ENCODE assay signal across 23 cellular contexts in the genomic region with DNA sequence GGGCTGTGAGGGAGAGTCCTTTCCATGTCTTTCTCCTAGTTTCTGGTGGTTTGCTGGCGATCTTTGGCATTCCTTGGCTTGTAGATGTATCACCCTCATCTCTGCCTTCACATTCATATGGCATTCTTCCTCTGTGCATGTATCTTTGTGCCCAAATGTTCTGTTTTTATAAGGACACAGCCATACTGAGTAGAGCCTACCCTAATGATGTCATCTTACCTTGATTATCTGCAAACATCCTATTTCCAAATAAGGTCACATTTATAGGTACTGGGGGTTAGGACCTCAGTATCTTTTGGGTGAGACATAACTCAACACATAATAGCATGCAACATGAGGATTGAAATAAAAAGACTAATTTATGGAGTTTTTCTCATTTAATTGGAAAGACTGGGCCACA. TPM values are rescaled to one million over a fixed set of nuclear protein-coding genes. Genes with fewer than 3 reads are reported as not detected.
DNase-seq lines count a peak whose midpoint lies in the region; ATAC-seq, FAIRE-seq and TF ChIP-seq lines count a peak whose summit lies in the region.
"Had no signal": no experiment of that assay in that cellular context is flagged by ENCODE, and none has a peak within 500 bp of the region (broad histone marks: within the 10 kb centered on the region; RNA-seq: fewer than 3 reads in every experiment).

No MANE protein-coding gene starts in this region.

- WGBS in K562 (ENCODE audit: insufficient coverage, low coverage, missing lambda C conversion rate), result 23% methylated on average over 1 of the region's 1 CpG

- H3K27ac Mint-ChIP-seq in Calu3 (ENCODE audit: unreplicated experiment), result peak overlapping the region; percentile 93
- H3K27ac Mint-ChIP-seq: CD14-positive monocyte; CD4-positive, CD25-positive, alpha-beta regulatory T cell; CD8-positive, alpha-beta memory T cell had no signal

- no peaks in the 10 kb centered on the region for H3K36me3 ChIP-seq in HEK293 (ENCODE audit: control insufficient read depth in 2 of 2, insufficient read depth in 1 of 2, low read length in 2 of 2)
- H3K36me3 ChIP-seq in K562 (ENCODE audit: control insufficient read depth, insufficient read depth, low read length), result no peaks in the 10 kb centered on the region; the same call in 2 of the 3 replicates
- no peaks in the 10 kb centered on the region for H3K36me3 ChIP-seq in mucosa of descending colon (ENCODE audit: low read depth)
- H3K36me3 ChIP-seq: BE2C, BLaER1 had no signal

- no peaks in the 10 kb centered on the region for H3K27me3 Mint-ChIP-seq in Calu3 (ENCODE audit: unreplicated experiment)

- no peaks in the 10 kb centered on the region for H3K27me3 ChIP-seq in K562 (ENCODE audit: control insufficient read depth in 2 of 2, insufficient read depth in 2 of 2, low read length in 2 of 2)
- H3K27me3 ChIP-seq: BE2C, BLaER1 had no signal

- H2AFZ ChIP-seq in K562 (ENCODE audit: low read depth, low read length), result no peak overlapping the region

- 0 out of 2 replicates have a peak, but pooled peaks cover 4% of the 10 kb centered on the region for H4K20me1 ChIP-seq in K562 (replicated peaks; ENCODE audit: control insufficient read depth, insufficient read depth, low read length)
- H4K20me1 ChIP-seq: BLaER1 had no signal

- H3K4me1 ChIP-seq in HEK293 (ENCODE audit: control insufficient read depth, insufficient read depth, low read length) (peaks cover 22% of the 10 kb centered on the region), K562 (replicated peaks in 1 of 2; ENCODE audit: control insufficient read depth in 2 of 2, insufficient read depth in 2 of 2, low read length in 2 of 2) (peaks cover 4 to 17% of the 10 kb centered on the region in 2 experiments; a peak in 3 of 5 replicates), mucosa of descending colon (ENCODE audit: low read depth) (peaks cover 5% of the 10 kb centered on the region)

- no peak overlapping the region for H3K4me3 ChIP-seq in HEK293 (ENCODE audit: low read depth, low read length)
- no peak overlapping the region for H3K4me3 ChIP-seq in K562
- H3K4me3 ChIP-seq in mucosa of descending colon, result no peak overlapping the region
- H3K4me3 ChIP-seq: BLaER1 had no signal

- no peaks in the 10 kb centered on the region for H3K9me1 ChIP-seq in K562 (ENCODE audit: control insufficient read depth, insufficient read depth, low read length)

- no peaks in the 10 kb centered on the region for H3K9me3 Mint-ChIP-seq in Calu3 (ENCODE audit: low read depth, unreplicated experiment)
- H3K9me3 Mint-ChIP-seq: CD14-positive monocyte; CD8-positive, alpha-beta memory T cell had no signal

- peaks cover 12% of the 10 kb centered on the region for H3K36me3 Mint-ChIP-seq in Calu3 (ENCODE audit: insufficient read depth, unreplicated experiment)
- H3K36me3 Mint-ChIP-seq: CD14-positive monocyte; CD4-positive, alpha-beta memory T cell; CD4-positive, CD25-positive, alpha-beta regulatory T cell; CD8-positive, alpha-beta memory T cell had no signal

- CTCF ChIA-PET in Calu3 (lab: Charles Lee) (no interaction called here), HEK293 (lab: Yijun Ruan, JAX) (interaction anchor here (0.6 to 0.7 kb wide), 2 partner anchors 9 to 232 kb away, joined by 4 to 6 read pairs; no protein-coding TSS in a partner anchor), K562 (lab: Yijun Ruan, JAX; ENCODE audit: low intra/inter-chr PET ratio) (no interaction called here)

- peaks cover 57% of the 10 kb centered on the region for H3K4me1 Mint-ChIP-seq in Calu3 (ENCODE audit: low read depth, unreplicated experiment)

- H3K27ac ChIP-seq in HEK293 (ENCODE audit: extremely low read depth, low read depth, low read length) (no peak overlapping the region), K562 (ENCODE audit: extremely low read depth, low read depth, low read length) (no peak overlapping the region)
- H3K27ac ChIP-seq: BLaER1 had no signal

- POLR2A ChIA-PET in HEK293 (lab: Yijun Ruan, JAX), result no interaction called here
- POLR2A ChIA-PET in K562 (lab: Yijun Ruan, JAX), result interaction anchor here (0.6 to 0.7 kb wide), 3 partner anchors 15 to 207 kb away, joined by 3 to 4 read pairs (median 3); no protein-coding TSS in a partner anchor

- H3K9me3 ChIP-seq in HEK293 (ENCODE audit: control insufficient read depth, insufficient read depth, low read depth, low read length) (no peaks in the 10 kb centered on the region), K562 (replicated peaks; ENCODE audit: control insufficient read depth, insufficient read depth, low read depth, low read length) (no peaks in the 10 kb centered on the region), mucosa of descending colon (no peaks in the 10 kb centered on the region)
- H3K9me3 ChIP-seq: BE2C, BLaER1 had no signal

- no peak for TF ChIP-seq EP300 in K562 (IDR thresholded peaks at IDR 0.05; ENCODE audit: low read length)

- H3K4me3 Mint-ChIP-seq in Calu3 (ENCODE audit: low read depth, unreplicated experiment), result no peak overlapping the region
- H3K4me3 Mint-ChIP-seq: CD14-positive monocyte; CD4-positive, alpha-beta memory T cell; CD4-positive, CD25-positive, alpha-beta regulatory T cell; CD8-positive, alpha-beta memory T cell had no signal

- TF ChIP-seq POLR2A in K562 (conservative IDR thresholded peaks at IDR 0.05), result no peak

- intact Hi-C loops in Calu3 (cut with micrococcal nuclease; ENCODE audit: unreplicated experiment), result no loop called here
- intact Hi-C loops in K562 (cut with micrococcal nuclease), result no loop called here
- intact Hi-C loops in mucosa of descending colon (cut with DNase I, micrococcal nuclease), result no loop called here

- no peak overlapping the region for H3K9ac ChIP-seq in K562 (ENCODE audit: insufficient read depth in 1 of 2, low read depth in 2 of 2, low read length in 2 of 2)
- H3K9ac ChIP-seq: BLaER1 had no signal

- no peak overlapping the region for H3K4me2 ChIP-seq in K562 (ENCODE audit: insufficient read depth, low read length)
- H3K4me2 ChIP-seq: BLaER1 had no signal

- in situ Hi-C loops in K562 (cut with MboI), result no loop called here

- TF ChIP-seq CTCF in Calu3 (IDR thresholded peaks at IDR 0.05; ENCODE audit: unreplicated experiment), result no peak
- no peak for TF ChIP-seq CTCF in HEK293 (tag by site-specific recombination; IDR thresholded peaks at IDR 0.05)
- no peak for TF ChIP-seq CTCF in K562 (IDR thresholded peaks at IDR 0.05 in 2 of 3, conservative IDR thresholded peaks at IDR 0.05 in 1 of 3; ENCODE audit: insufficient read depth in 2 of 3, low read depth in 1 of 3, low read length in 3 of 3)
- TF ChIP-seq CTCF in mucosa of descending colon (IDR thresholded peaks at IDR 0.05), result no peak

- peaks cover 33% of the 10 kb centered on the region for H3K79me2 ChIP-seq in K562 (ENCODE audit: control insufficient read depth, insufficient read depth, low read length)

- no peak for DNase-seq in Calu3
- no peak for DNase-seq in K562 (ENCODE audit: extremely low read depth in 1 of 4, low spot score in 3 of 4)
- DNase-seq in mucosa of descending colon, result no peak
- no peak for DNase-seq in amygdala (lab: John Stamatoyannopoulos, UW)
- DNase-seq: 8988T; ACHN; BE2C; C1 segment of cervical spinal cord; CD4-positive, alpha-beta memory T cell; CD4-positive, CD25-positive, alpha-beta regulatory T cell; CD8-positive, alpha-beta memory T cell; COR-L47; DMS79 treated with DMSO at 0.1 percent for 48 hours; GF-D8 had no signal

- BruUV-seq in Calu3 (replicated peaks; lab: Mats Ljungman, UMichigan), result no TSS peak
- no TSS peak for BruUV-seq in K562 (replicated peaks; lab: Mats Ljungman, UMichigan)

- TF ChIP-seq RAD21 in K562 (CRISPR knock-in tag; conservative IDR thresholded peaks at IDR 0.05 in 1 of 2, IDR thresholded peaks at IDR 0.05 in 1 of 2), result no peak

- FAIRE-seq in K562 (lab: Jason Lieb, UNC), result peak; percentile 23
- FAIRE-seq: A204.1, D721Med, G401.6, GM12891 had no signal

- ATAC-seq in K562 (no peak), mucosa of descending colon (peak; percentile 39), GM19467 (IDR thresholded peaks at IDR 0.05; ENCODE audit: unreplicated experiment) (no peak), GM18868 (IDR thresholded peaks at IDR 0.05; ENCODE audit: unreplicated experiment) (no peak)

TF ChIP-seq in HEK293, 187 proteins besides CTCF, POLR2A, EP300 and RAD21 (continues in another document):
- TF ChIP-seq ZNF571 (tag by site-specific recombination; IDR thresholded peaks at IDR 0.05) (no peak), ZNF473 (tag by site-specific recombination; IDR thresholded peaks at IDR 0.05) (no peak), IKZF3 (tag by site-specific recombination; IDR thresholded peaks at IDR 0.05) (no peak), ZNF660 (tag by site-specific recombination; IDR thresholded peaks at IDR 0.05) (no peak), ZNF19 (tag by site-specific recombination; IDR thresholded peaks at IDR 0.05; ENCODE audit: low read depth) (no peak), OSR2 (tag by site-specific recombination; IDR thresholded peaks at IDR 0.05) (no peak)

TF ChIP-seq in K562, 482 proteins besides CTCF, POLR2A, EP300 and RAD21 (continues in another document):
- peak; percentile 22; the same call in 1 of the 2 replicates for TF ChIP-seq ATF7 (IDR thresholded peaks at IDR 0.05)
- no peak for TF ChIP-seq ZNF143 (CRISPR knock-in tag; IDR thresholded peaks at IDR 0.05)
- TF ChIP-seq ZBTB7A (IDR thresholded peaks at IDR 0.05; ENCODE audit: borderline replicate concordance, control insufficient read depth, low read depth, low read length), result no peak

RNA-seq across cellular contexts. Expression of a gene that starts 5.5 kb away (rescaled TPM):
- total RNA-seq in Calu3 (2022), result 44.3 and 46.1 TPM in 2 replicates
- total RNA-seq in K562 (2011; cell fraction: chromatin; rRNA removed; ENCODE audit: low replicate concordance), result 1.8 and 7.8 TPM in 2 replicates
- total RNA-seq in K562 (2011; cell fraction: nucleolus; rRNA removed), result 1.3 and 2.1 TPM in 2 replicates
- 5.4 and 8.2 TPM in 2 replicates for total RNA-seq in K562 (2011; cell fraction: nucleoplasm; rRNA removed)
- total RNA-seq in K562 (2014; rRNA removed), result 7.3 and 8.0 TPM in 2 replicates
- 12.1 and 13.6 TPM in 2 replicates for total RNA-seq in K562 (2014; rRNA removed; fragmentation: Illumina TruSeq; extraction: Trizol)
- 9.1 and 10.2 TPM in 2 replicates for total RNA-seq in K562 (2015; rRNA removed; fragmentation: Illumina TruSeq; extraction: Trizol)
- total RNA-seq in K562 (2021), result 9.9 and 10.8 TPM in 2 replicates
- 2.9 and 5.5 TPM in 2 replicates for polyA plus RNA-seq in K562 (2011; rRNA removed)
- polyA plus RNA-seq in K562 (2011; cell fraction: cytosol; rRNA removed), result 1.2 and 1.8 TPM in 2 replicates
- polyA plus RNA-seq in K562 (2011; cell fraction: nucleus; rRNA removed), result 1.8 and 1.9 TPM in 2 replicates
- 4.4 and 6.3 TPM in 2 replicates for polyA plus RNA-seq in K562 (2012)
- polyA plus RNA-seq in K562 (2014; fragmentation: Illumina TruSeq; extraction: Trizol), result 8.3 and 10.5 TPM in 2 replicates
- polyA plus RNA-seq in K562 (2014; fragmentation: Nextera tagmentation; extraction: Ambion mirVana), result 1 to 10 TPM; 4.4 to 5.0 TPM
- polyA plus RNA-seq in K562 (2014; rRNA removed), result 6.5 and 8.6 TPM in 2 replicates
- 3.8 and 5.6 TPM in 2 replicates for polyA minus RNA-seq in K562 (2011; rRNA and poly(A)+ RNA removed)
- 1.7 and 3.1 TPM in 2 replicates for polyA minus RNA-seq in K562 (2011; cell fraction: cytosol; rRNA and poly(A)+ RNA removed)
- polyA minus RNA-seq in K562 (2011; cell fraction: nucleus; rRNA and poly(A)+ RNA removed), result 1.8 and 2.7 TPM in 2 replicates
- 100 to 1,000 TPM in 2 of 3 donors, 10 to 100 TPM in 1; 63.2 to 158 (median 127) TPM for total RNA-seq in mucosa of descending colon
